Comparison of ENCODE assay signal across 13 cellular contexts in genomic region chr7:17150018-17150417, GRCh38.
DNase-seq lines count a peak whose midpoint lies in the region; ATAC-seq, FAIRE-seq and TF ChIP-seq lines count a peak whose summit lies in the region.
"Had no signal": no experiment of that assay in that cellular context is flagged by ENCODE, and none has a peak within 500 bp of the region (broad histone marks: within the 10 kb centered on the region; RNA-seq: fewer than 3 reads in every experiment).

No MANE protein-coding gene starts in this region.

- TF ChIP-seq CTCF in OCI-LY3 (IDR thresholded peaks at IDR 0.05; ENCODE audit: low read depth, low read length) (no peak), uterus (IDR thresholded peaks at IDR 0.05) (no peak)

- H3K27ac ChIP-seq in OCI-LY3 (ENCODE audit: low read length) (peak overlapping the region; percentile 97), uterus (no peak overlapping the region)
- H3K27ac ChIP-seq: ascending aorta had no signal

- H4K20me1 ChIP-seq in OCI-LY3 (ENCODE audit: insufficient read depth, low read length), result no peaks in the 10 kb centered on the region

- peak; percentile 59 for ATAC-seq in GM21381 (IDR thresholded peaks at IDR 0.05; ENCODE audit: unreplicated experiment)
- peak; percentile 60 for ATAC-seq in HG03066 (IDR thresholded peaks at IDR 0.05; ENCODE audit: low read depth, unreplicated experiment)
- no peak for ATAC-seq in HG02970 (IDR thresholded peaks at IDR 0.05; ENCODE audit: low FRiP score, unreplicated experiment)

- peaks cover 3% of the 10 kb centered on the region for H3K36me3 ChIP-seq in OCI-LY3 (replicated peaks; ENCODE audit: low read depth, low read length)
- no peaks in the 10 kb centered on the region for H3K36me3 ChIP-seq in uterus
- H3K36me3 ChIP-seq: ascending aorta had no signal

- peak overlapping the region; percentile 46 for H3K4me2 ChIP-seq in OCI-LY3 (ENCODE audit: low read length)
- H3K4me2 ChIP-seq: smooth muscle cell had no signal

- intact Hi-C loops in uterus (cut with DNase I; ENCODE audit: low total_unique reads), result no loop called here

- TF ChIP-seq POLR2A in H54 (IDR thresholded peaks at IDR 0.05; ENCODE audit: low read depth, low read length) (no peak), uterus (IDR thresholded peaks at IDR 0.05) (no peak)

- H3K4me3 ChIP-seq in OCI-LY3 (ENCODE audit: low read length), result no peak overlapping the region
- H3K4me3 ChIP-seq in uterus, result no peak overlapping the region
- H3K4me3 ChIP-seq: ascending aorta, smooth muscle cell had no signal

- DNase-seq in GM18507 (ENCODE audit: extremely low spot score, insufficient read length, low read depth) (no peak), H54 (ENCODE audit: insufficient read length, low spot score) (no peak), uterus (no peak), DMS53 (lab: John Stamatoyannopoulos, UW) (no peak)
- DNase-seq: activated CD4-positive, alpha-beta memory T cell treated with anti-CD3 and anti-CD28 coated beads, Interleukin-2, amount 10 ng/mL, durations not matched to agents 7 days and 5 days; NCI-H2171 had no signal

- H3K79me2 ChIP-seq in OCI-LY3 (ENCODE audit: low read length), result peaks cover 39% of the 10 kb centered on the region

- peak overlapping the region; percentile 81 for H3K9ac ChIP-seq in OCI-LY3 (ENCODE audit: low read length)

- H3K4me1 ChIP-seq in OCI-LY3 (ENCODE audit: low read length), result peaks cover 99% of the 10 kb centered on the region
- no peaks in the 10 kb centered on the region for H3K4me1 ChIP-seq in uterus
- H3K4me1 ChIP-seq: ascending aorta had no signal

- H3K27me3 ChIP-seq in OCI-LY3 (ENCODE audit: low read depth, low read length) (no peaks in the 10 kb centered on the region), uterus (no peaks in the 10 kb centered on the region)
- H3K27me3 ChIP-seq: ascending aorta had no signal

- no peak overlapping the region for H2AFZ ChIP-seq in OCI-LY3 (ENCODE audit: low read depth, low read length)

- H3K9me3 ChIP-seq in OCI-LY3 (ENCODE audit: insufficient read depth, low read length) (no peaks in the 10 kb centered on the region), uterus (no peaks in the 10 kb centered on the region)
- H3K9me3 ChIP-seq: ascending aorta had no signal

- FAIRE-seq in GM18507 (lab: Jason Lieb, UNC) (peak; percentile 75), H54 (lab: Jason Lieb, UNC) (no peak)
- FAIRE-seq: endometrium had no signal
